Comparison of ENCODE assay signal across 8 cellular contexts in the genomic region with DNA sequence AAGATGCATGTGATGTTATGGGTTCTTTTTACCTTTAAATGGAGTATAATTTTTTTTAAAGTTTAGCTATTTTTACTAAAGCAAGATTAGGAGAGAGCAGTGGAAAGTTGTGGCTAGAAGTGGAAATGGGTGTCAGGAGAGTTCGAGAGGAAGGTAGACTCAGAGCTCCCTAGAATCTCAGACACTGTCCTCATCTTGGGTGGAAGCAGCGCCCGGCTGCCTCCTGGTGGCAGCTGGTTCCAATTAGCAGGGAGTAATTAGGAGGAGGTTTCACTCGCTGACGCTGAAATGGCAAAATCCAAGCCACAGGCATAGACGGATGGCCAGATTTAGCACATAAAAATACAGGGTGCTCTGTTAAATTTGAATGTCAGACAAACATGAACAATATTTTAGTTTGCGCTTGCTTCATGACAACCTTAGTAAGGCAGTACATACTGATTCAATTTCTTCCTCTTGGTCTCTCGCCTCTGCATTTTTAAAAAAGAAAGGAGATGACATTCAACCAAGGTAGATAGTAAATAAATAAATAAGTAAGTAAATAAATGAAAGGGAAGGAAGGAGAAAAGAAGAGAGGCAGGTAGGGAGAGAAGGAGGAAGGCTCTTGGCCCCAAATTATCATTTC. TPM values are rescaled to one million over a fixed set of nuclear protein-coding genes. Genes with fewer than 3 reads are reported as not detected.
DNase-seq lines count a peak whose midpoint lies in the region; ATAC-seq, FAIRE-seq and TF ChIP-seq lines count a peak whose summit lies in the region.

No MANE protein-coding gene starts in this region.

- no peak overlapping the region for H3K9ac ChIP-seq in IMR-90 (ENCODE audit: low read depth, low read length)

- intact Hi-C loops in IMR-90 (cut with micrococcal nuclease), result loop anchor here (1.0 to 2.0 kb wide), 3 partner anchors 71 to 262 kb away; a partner anchor contains a TSS

- no peak overlapping the region for H2BK120ac ChIP-seq in IMR-90 (ENCODE audit: low read depth, low read length)

- TF ChIP-seq POLR2A in IMR-90 (IDR thresholded peaks at IDR 0.05; ENCODE audit: low read depth, low read length), result no peak

- H4K91ac ChIP-seq in IMR-90 (ENCODE audit: insufficient read depth, low read depth, low read length), result no peak overlapping the region

- H3K4me2 ChIP-seq in IMR-90 (ENCODE audit: low read depth, low read length), result no peak overlapping the region

- H3K79me1 ChIP-seq in IMR-90 (ENCODE audit: low read depth in 1 of 2, low read length in 2 of 2), result no peaks in the 10 kb centered on the region

- CTCF ChIA-PET in GM10248 (lab: Yijun Ruan, JAX), result interaction anchor here (0.8 to 2.7 kb wide), 19 partner anchors 9 to 263 kb away, joined by 3 to 27 read pairs (median 6); a partner anchor contains a TSS
- CTCF ChIA-PET in IMR-90 (lab: Yijun Ruan, JAX), result interaction anchor here (0.8 to 1.4 kb wide), 5 partner anchors 11 to 261 kb away, joined by 3 to 12 read pairs (median 4); no protein-coding TSS in a partner anchor
- CTCF ChIA-PET in RWPE1 (lab: Yijun Ruan, JAX), result interaction anchor here (0.6 to 2.0 kb wide), 14 partner anchors 9 to 264 kb away, joined by 3 to 21 read pairs (median 3); a partner anchor contains a TSS

- no peak overlapping the region for H2AFZ ChIP-seq in IMR-90 (replicated peaks; ENCODE audit: low read length, poor library complexity)

- H3K27ac ChIP-seq in 22Rv1, result no peak overlapping the region
- no peak overlapping the region for H3K27ac ChIP-seq in IMR-90 (ENCODE audit: insufficient read depth, low read length)
- no peak overlapping the region for H3K27ac ChIP-seq in RWPE1
- no peak overlapping the region for H3K27ac ChIP-seq in brain microvascular endothelial cell

- in situ Hi-C loops in IMR-90 (cut with MboI; ENCODE audit: low sequenced_read_pairs) (no loop called here), brain microvascular endothelial cell (cut with HindIII; ENCODE audit: low pct_ligation_motif_present, low sequenced_read_pairs) (no loop called here)

- ATAC-seq in IMR-90 (ENCODE audit: low read depth) (peak; percentile 91), HG02840 (IDR thresholded peaks at IDR 0.05; ENCODE audit: low FRiP score, unreplicated experiment) (no peak)

- H3K27me3 ChIP-seq in IMR-90 (ENCODE audit: control insufficient read depth, insufficient read depth, low read length) (peaks cover 21% of the 10 kb centered on the region), brain microvascular endothelial cell (replicated peaks) (no peaks in the 10 kb centered on the region)

- no peak overlapping the region for H3K56ac ChIP-seq in IMR-90 (ENCODE audit: extremely low read depth, insufficient read depth, low read length)

- peak; percentile 69 for TF ChIP-seq RAD21 in IMR-90 (IDR thresholded peaks at IDR 0.05; ENCODE audit: low read length)

- FAIRE-seq in islet of Langerhans (lab: Jason Lieb, UNC), result peak; percentile 96

- no peak overlapping the region for H4K8ac ChIP-seq in IMR-90 (ENCODE audit: low read depth in 2 of 2, low read length in 2 of 2)

- no peak overlapping the region for H3K4me3 ChIP-seq in IMR-90 (ENCODE audit: insufficient read depth, low read depth, low read length)
- H3K4me3 ChIP-seq in brain microvascular endothelial cell (ENCODE audit: low read depth, low read length), result no peak overlapping the region

- no peak overlapping the region for H2BK15ac ChIP-seq in IMR-90 (ENCODE audit: low read depth, low read length)

- no peak overlapping the region for H3K4ac ChIP-seq in IMR-90 (ENCODE audit: low read depth, low read length)

- H2BK5ac ChIP-seq in IMR-90 (ENCODE audit: low read depth, low read length, poor library complexity, severe bottlenecking), result no peak overlapping the region

- no peaks in the 10 kb centered on the region for H3K36me3 ChIP-seq in IMR-90 (ENCODE audit: control insufficient read depth, insufficient read depth, low read length)
- no peaks in the 10 kb centered on the region for H3K36me3 ChIP-seq in brain microvascular endothelial cell (replicated peaks)

- H3K18ac ChIP-seq in IMR-90 (ENCODE audit: low read depth, low read length), result no peak overlapping the region

- peak; percentile 95 for TF ChIP-seq CTCF in 22Rv1 (IDR thresholded peaks at IDR 0.05)
- peak; percentile 76 for TF ChIP-seq CTCF in GM10248 (IDR thresholded peaks at IDR 0.05; ENCODE audit: control extremely low read depth, extremely low read depth, low read depth, missing control alignments)
- peak; percentile 65 for TF ChIP-seq CTCF in IMR-90 (conservative IDR thresholded peaks at IDR 0.05; ENCODE audit: low read depth, low read length)
- peak; percentile 55 for TF ChIP-seq CTCF in RWPE1 (conservative IDR thresholded peaks at IDR 0.05; ENCODE audit: low read depth)
- peak; percentile 88 for TF ChIP-seq CTCF in brain microvascular endothelial cell (IDR thresholded peaks at IDR 0.05; ENCODE audit: low read depth, low read length, missing control alignments)

- H3K14ac ChIP-seq in IMR-90 (replicated peaks; ENCODE audit: low read depth, low read length), result no peak overlapping the region

- H3K9me3 ChIP-seq in IMR-90 (ENCODE audit: control insufficient read depth, insufficient read depth, low read length), result peaks cover 3% of the 10 kb centered on the region; the same call in 1 of the 2 replicates

- no peak overlapping the region for H3K23ac ChIP-seq in IMR-90 (ENCODE audit: low read depth, low read length)

- peaks cover 3% of the 10 kb centered on the region for H3K9me1 ChIP-seq in IMR-90 (ENCODE audit: insufficient read depth, low read length)

- no TSS peak for BruUV-seq in IMR-90 (replicated peaks; lab: Mats Ljungman, UMichigan)

- no peak overlapping the region for H2AK5ac ChIP-seq in IMR-90 (ENCODE audit: low read depth, low read length)

- H3K4me1 ChIP-seq in IMR-90 (ENCODE audit: control insufficient read depth, insufficient read depth, low read length), result peaks cover 6% of the 10 kb centered on the region

- peak; percentile 51 for DNase-seq in GM10248 (ENCODE audit: extremely low spot score)
- DNase-seq in IMR-90, result peak; percentile 47
- peak; percentile 60 for DNase-seq in RWPE1 (ENCODE audit: low spot score)
- DNase-seq in brain microvascular endothelial cell, result peak; percentile 50
- peak; percentile 18 for DNase-seq in stimulated activated CD4-positive, alpha-beta T cell treated with anti-CD3 and anti-CD28 coated beads, Interleukin-12 subunit alpha, Interleukin-12 subunit beta, amount 100 ng/mL, for 4 hours

- POLR2A ChIA-PET in GM10248 (lab: Yijun Ruan, JAX) (no interaction called here), IMR-90 (lab: Charles Lee; ENCODE audit: unreplicated experiment) (no interaction called here), RWPE1 (lab: Yijun Ruan, JAX; ENCODE audit: low non-redundant PET) (no interaction called here)

- no peak overlapping the region for H2BK20ac ChIP-seq in IMR-90 (ENCODE audit: low read depth, low read length)

- WGBS in IMR-90 (ENCODE audit: extremely low coverage in 2 of 2, insufficient read length in 1 of 2), 2 experiments, result no CpG with 5 or more reads among the region's 8 CpGs

- no peak overlapping the region for H2AK9ac ChIP-seq in IMR-90 (replicated peaks; ENCODE audit: low read depth, low read length, poor library complexity)

- H4K5ac ChIP-seq in IMR-90 (ENCODE audit: low read depth, low read length), result no peak overlapping the region

- no peaks in the 10 kb centered on the region for H4K20me1 ChIP-seq in IMR-90 (ENCODE audit: insufficient read depth, low read length)

- dilution Hi-C loops in IMR-90 (cut with HindIII; ENCODE audit: low sequenced_read_pairs, unreplicated experiment), result no loop called here

TF ChIP-seq in IMR-90, 13 proteins besides CTCF, POLR2A, EP300 and RAD21:
- TF ChIP-seq SMC3 (IDR thresholded peaks at IDR 0.05; ENCODE audit: low read depth, low read length) (peak; percentile 71), RFX5 (IDR thresholded peaks at IDR 0.05; ENCODE audit: low read depth, low read length) (no peak)

RNA-seq across cellular contexts. Expression of a gene that starts 58.5 kb away (rescaled TPM):
- total RNA-seq in IMR-90 (2012; rRNA removed), result not detected in 2 replicates
- polyA plus RNA-seq in IMR-90 (2012; rRNA removed), result not detected in 2 replicates
- not detected in 2 replicates for polyA plus RNA-seq in IMR-90 (2012; cell fraction: cytosol; rRNA removed)
- polyA plus RNA-seq in IMR-90 (2012; cell fraction: nucleus; rRNA removed; ENCODE audit: low replicate concordance), result not detected in 2 replicates
